In the genomic region with DNA sequence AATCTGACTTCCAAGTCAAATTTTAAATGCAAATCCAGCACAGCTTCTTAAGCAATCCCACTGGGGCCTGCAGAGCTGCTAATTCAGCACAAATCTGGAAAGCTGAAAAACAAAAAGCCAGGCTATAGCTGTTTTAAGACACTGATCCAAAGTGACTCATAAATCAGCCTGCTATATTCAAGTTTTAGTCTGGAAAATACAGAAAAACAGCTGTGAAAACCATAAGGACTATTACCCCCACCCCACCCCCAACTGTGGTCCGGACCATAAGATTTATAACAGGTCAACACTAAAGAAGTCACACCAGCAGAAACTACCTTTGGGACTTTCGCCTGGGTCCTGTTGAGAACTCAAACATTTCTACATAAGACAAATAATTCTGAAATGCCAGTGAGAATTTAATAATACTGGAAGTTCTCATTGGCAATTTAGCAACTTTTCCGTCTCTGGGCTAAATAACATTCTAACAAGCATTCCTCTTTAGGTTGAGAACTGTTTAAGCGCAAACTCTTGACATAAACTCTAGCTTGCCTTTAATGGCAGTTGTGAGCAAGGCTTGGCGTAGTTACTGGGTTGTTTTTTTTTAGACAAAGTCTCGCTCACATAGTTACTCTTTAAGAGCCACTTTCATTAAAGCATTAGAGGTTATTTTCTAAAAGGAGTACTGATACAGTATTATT, we compare ENCODE assay signal across 1 cellular context.
TF ChIP-seq lines count a peak whose summit lies in the region.

No MANE protein-coding gene starts in this region.

TF ChIP-seq in HEK293, 187 proteins besides CTCF, POLR2A, EP300 and RAD21 (continued from another document and continues in another):
- TF ChIP-seq ZNF350 (tag by site-specific recombination; IDR thresholded peaks at IDR 0.05) (no peak), ZNF707 (tag by site-specific recombination; IDR thresholded peaks at IDR 0.05) (no peak), ZNF354C (tag by site-specific recombination; IDR thresholded peaks at IDR 0.05; ENCODE audit: borderline replicate concordance, low read depth) (no peak), WT1 (tag by site-specific recombination; IDR thresholded peaks at IDR 0.05) (0 out of 2 replicates have a peak, but pooled peaks have one; percentile 13), ZNF624 (tag by site-specific recombination; IDR thresholded peaks at IDR 0.05) (no peak), ZNF169 (tag by site-specific recombination; IDR thresholded peaks at IDR 0.05) (no peak), ZNF175 (tag by site-specific recombination; IDR thresholded peaks at IDR 0.05) (no peak), SP3 (tag by site-specific recombination; IDR thresholded peaks at IDR 0.05) (no peak), ZNF138 (tag by site-specific recombination; IDR thresholded peaks at IDR 0.05; ENCODE audit: borderline replicate concordance) (no peak), ZNF214 (tag by site-specific recombination; IDR thresholded peaks at IDR 0.05; ENCODE audit: borderline replicate concordance) (no peak), ZNF248 (tag by site-specific recombination; IDR thresholded peaks at IDR 0.05) (no peak), ZNF560 (tag by site-specific recombination; IDR thresholded peaks at IDR 0.05; ENCODE audit: borderline replicate concordance) (no peak), SP7 (tag by site-specific recombination; IDR thresholded peaks at IDR 0.05) (no peak), ZFP37 (tag by site-specific recombination; IDR thresholded peaks at IDR 0.05) (no peak), ZNF596 (tag by site-specific recombination; IDR thresholded peaks at IDR 0.05) (no peak), TRIM28 (IDR thresholded peaks at IDR 0.05; ENCODE audit: borderline replicate concordance, low read length) (no peak), ZNF843 (tag by site-specific recombination; IDR thresholded peaks at IDR 0.05) (no peak), ZNF792 (tag by site-specific recombination; IDR thresholded peaks at IDR 0.05) (no peak), ZNF202 (tag by site-specific recombination; IDR thresholded peaks at IDR 0.05; ENCODE audit: borderline replicate concordance) (no peak), ZNF837 (tag by site-specific recombination; IDR thresholded peaks at IDR 0.05) (no peak), MEIS1 (CRISPR knock-in tag; IDR thresholded peaks at IDR 0.05; ENCODE audit: borderline replicate concordance) (no peak), ZIC2 (tag by site-specific recombination; IDR thresholded peaks at IDR 0.05) (peak; percentile 64), ZNF473 (tag by site-specific recombination; IDR thresholded peaks at IDR 0.05) (no peak), ZNF558 (tag by site-specific recombination; IDR thresholded peaks at IDR 0.05) (no peak), ZNF211 (tag by site-specific recombination; IDR thresholded peaks at IDR 0.05; ENCODE audit: low read depth) (no peak), ZNF529 (tag by site-specific recombination; IDR thresholded peaks at IDR 0.05; ENCODE audit: insufficient replicate concordance) (no peak), ZNF121 (tag by site-specific recombination; IDR thresholded peaks at IDR 0.05) (no peak), SP2 (tag by site-specific recombination; IDR thresholded peaks at IDR 0.05) (no peak), ZNF530 (tag by site-specific recombination; IDR thresholded peaks at IDR 0.05; ENCODE audit: low read depth) (no peak), ZNF335 (tag by site-specific recombination; conservative IDR thresholded peaks at IDR 0.05) (peak; percentile 71), ZNF221 (tag by site-specific recombination; IDR thresholded peaks at IDR 0.05; ENCODE audit: borderline replicate concordance) (no peak), ZNF621 (tag by site-specific recombination; IDR thresholded peaks at IDR 0.05) (no peak), ZNF76 (tag by site-specific recombination; IDR thresholded peaks at IDR 0.05; ENCODE audit: borderline replicate concordance, low read depth) (no peak), OVOL3 (tag by site-specific recombination; IDR thresholded peaks at IDR 0.05) (no peak), FEZF1 (tag by site-specific recombination; IDR thresholded peaks at IDR 0.05) (no peak)
- TF ChIP-seq, protein P1, sequence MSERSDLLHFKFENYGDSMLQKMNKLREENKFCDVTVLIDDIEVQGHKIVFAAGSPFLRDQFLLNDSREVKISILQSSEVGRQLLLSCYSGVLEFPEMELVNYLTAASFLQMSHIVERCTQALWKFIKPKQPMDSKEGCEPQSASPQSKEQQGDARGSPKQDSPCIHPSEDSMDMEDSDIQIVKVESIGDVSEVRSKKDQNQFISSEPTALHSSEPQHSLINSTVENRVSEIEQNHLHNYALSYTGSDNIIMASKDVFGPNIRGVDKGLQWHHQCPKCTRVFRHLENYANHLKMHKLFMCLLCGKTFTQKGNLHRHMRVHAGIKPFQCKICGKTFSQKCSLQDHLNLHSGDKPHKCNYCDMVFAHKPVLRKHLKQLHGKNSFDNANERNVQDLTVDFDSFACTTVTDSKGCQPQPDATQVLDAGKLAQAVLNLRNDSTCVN (tag by site-specific recombination; optimal IDR thresholded peaks at IDR 0.05), result no peak
- TF ChIP-seq, protein P2, sequence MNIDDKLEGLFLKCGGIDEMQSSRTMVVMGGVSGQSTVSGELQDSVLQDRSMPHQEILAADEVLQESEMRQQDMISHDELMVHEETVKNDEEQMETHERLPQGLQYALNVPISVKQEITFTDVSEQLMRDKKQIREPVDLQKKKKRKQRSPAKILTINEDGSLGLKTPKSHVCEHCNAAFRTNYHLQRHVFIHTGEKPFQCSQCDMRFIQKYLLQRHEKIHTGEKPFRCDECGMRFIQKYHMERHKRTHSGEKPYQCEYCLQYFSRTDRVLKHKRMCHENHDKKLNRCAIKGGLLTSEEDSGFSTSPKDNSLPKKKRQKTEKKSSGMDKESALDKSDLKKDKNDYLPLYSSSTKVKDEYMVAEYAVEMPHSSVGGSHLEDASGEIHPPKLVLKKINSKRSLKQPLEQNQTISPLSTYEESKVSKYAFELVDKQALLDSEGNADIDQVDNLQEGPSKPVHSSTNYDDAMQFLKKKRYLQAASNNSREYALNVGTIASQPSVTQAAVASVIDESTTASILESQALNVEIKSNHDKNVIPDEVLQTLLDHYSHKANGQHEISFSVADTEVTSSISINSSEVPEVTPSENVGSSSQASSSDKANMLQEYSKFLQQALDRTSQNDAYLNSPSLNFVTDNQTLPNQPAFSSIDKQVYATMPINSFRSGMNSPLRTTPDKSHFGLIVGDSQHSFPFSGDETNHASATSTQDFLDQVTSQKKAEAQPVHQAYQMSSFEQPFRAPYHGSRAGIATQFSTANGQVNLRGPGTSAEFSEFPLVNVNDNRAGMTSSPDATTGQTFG (tag by site-specific recombination; IDR thresholded peaks at IDR 0.05; ENCODE audit: borderline replicate concordance), result no peak
- TF ChIP-seq, protein P3, sequence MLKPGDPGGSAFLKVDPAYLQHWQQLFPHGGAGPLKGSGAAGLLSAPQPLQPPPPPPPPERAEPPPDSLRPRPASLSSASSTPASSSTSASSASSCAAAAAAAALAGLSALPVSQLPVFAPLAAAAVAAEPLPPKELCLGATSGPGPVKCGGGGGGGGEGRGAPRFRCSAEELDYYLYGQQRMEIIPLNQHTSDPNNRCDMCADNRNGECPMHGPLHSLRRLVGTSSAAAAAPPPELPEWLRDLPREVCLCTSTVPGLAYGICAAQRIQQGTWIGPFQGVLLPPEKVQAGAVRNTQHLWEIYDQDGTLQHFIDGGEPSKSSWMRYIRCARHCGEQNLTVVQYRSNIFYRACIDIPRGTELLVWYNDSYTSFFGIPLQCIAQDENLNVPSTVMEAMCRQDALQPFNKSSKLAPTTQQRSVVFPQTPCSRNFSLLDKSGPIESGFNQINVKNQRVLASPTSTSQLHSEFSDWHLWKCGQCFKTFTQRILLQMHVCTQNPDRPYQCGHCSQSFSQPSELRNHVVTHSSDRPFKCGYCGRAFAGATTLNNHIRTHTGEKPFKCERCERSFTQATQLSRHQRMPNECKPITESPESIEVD (tag by site-specific recombination; IDR thresholded peaks at IDR 0.05), result peak; percentile 90
- TF ChIP-seq, protein P4, sequence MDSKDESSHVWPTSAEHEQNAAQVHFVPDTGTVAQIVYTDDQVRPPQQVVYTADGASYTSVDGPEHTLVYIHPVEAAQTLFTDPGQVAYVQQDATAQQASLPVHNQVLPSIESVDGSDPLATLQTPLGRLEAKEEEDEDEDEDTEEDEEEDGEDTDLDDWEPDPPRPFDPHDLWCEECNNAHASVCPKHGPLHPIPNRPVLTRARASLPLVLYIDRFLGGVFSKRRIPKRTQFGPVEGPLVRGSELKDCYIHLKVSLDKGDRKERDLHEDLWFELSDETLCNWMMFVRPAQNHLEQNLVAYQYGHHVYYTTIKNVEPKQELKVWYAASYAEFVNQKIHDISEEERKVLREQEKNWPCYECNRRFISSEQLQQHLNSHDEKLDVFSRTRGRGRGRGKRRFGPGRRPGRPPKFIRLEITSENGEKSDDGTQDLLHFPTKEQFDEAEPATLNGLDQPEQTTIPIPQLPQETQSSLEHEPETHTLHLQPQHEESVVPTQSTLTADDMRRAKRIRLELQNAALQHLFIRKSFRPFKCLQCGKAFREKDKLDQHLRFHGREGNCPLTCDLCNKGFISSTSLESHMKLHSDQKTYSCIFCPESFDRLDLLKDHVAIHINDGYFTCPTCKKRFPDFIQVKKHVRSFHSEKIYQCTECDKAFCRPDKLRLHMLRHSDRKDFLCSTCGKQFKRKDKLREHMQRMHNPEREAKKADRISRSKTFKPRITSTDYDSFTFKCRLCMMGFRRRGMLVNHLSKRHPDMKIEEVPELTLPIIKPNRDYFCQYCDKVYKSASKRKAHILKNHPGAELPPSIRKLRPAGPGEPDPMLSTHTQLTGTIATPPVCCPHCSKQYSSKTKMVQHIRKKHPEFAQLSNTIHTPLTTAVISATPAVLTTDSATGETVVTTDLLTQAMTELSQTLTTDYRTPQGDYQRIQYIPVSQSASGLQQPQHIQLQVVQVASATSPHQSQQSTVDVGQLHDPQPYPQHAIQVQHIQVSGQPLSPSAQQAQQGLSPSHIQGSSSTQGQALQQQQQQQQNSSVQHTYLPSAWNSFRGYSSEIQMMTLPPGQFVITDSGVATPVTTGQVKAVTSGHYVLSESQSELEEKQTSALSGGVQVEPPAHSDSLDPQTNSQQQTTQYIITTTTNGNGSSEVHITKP (tag by site-specific recombination; IDR thresholded peaks at IDR 0.05), result peak; percentile 67
- TF ChIP-seq, protein P5, sequence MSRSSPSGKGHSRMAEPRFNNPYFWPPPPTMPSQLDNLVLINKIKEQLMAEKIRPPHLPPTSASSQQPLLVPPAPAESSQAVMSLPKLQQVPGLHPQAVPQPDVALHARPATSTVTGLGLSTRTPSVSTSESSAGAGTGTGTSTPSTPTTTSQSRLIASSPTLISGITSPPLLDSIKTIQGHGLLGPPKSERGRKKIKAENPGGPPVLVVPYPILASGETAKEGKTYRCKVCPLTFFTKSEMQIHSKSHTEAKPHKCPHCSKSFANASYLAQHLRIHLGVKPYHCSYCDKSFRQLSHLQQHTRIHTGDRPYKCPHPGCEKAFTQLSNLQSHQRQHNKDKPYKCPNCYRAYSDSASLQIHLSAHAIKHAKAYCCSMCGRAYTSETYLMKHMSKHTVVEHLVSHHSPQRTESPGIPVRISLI (tag by site-specific recombination; IDR thresholded peaks at IDR 0.05), result no peak
- TF ChIP-seq, protein P6, sequence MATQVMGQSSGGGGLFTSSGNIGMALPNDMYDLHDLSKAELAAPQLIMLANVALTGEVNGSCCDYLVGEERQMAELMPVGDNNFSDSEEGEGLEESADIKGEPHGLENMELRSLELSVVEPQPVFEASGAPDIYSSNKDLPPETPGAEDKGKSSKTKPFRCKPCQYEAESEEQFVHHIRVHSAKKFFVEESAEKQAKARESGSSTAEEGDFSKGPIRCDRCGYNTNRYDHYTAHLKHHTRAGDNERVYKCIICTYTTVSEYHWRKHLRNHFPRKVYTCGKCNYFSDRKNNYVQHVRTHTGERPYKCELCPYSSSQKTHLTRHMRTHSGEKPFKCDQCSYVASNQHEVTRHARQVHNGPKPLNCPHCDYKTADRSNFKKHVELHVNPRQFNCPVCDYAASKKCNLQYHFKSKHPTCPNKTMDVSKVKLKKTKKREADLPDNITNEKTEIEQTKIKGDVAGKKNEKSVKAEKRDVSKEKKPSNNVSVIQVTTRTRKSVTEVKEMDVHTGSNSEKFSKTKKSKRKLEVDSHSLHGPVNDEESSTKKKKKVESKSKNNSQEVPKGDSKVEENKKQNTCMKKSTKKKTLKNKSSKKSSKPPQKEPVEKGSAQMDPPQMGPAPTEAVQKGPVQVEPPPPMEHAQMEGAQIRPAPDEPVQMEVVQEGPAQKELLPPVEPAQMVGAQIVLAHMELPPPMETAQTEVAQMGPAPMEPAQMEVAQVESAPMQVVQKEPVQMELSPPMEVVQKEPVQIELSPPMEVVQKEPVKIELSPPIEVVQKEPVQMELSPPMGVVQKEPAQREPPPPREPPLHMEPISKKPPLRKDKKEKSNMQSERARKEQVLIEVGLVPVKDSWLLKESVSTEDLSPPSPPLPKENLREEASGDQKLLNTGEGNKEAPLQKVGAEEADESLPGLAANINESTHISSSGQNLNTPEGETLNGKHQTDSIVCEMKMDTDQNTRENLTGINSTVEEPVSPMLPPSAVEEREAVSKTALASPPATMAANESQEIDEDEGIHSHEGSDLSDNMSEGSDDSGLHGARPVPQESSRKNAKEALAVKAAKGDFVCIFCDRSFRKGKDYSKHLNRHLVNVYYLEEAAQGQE (tag by site-specific recombination; IDR thresholded peaks at IDR 0.05), result no peak
- TF ChIP-seq, protein P7, sequence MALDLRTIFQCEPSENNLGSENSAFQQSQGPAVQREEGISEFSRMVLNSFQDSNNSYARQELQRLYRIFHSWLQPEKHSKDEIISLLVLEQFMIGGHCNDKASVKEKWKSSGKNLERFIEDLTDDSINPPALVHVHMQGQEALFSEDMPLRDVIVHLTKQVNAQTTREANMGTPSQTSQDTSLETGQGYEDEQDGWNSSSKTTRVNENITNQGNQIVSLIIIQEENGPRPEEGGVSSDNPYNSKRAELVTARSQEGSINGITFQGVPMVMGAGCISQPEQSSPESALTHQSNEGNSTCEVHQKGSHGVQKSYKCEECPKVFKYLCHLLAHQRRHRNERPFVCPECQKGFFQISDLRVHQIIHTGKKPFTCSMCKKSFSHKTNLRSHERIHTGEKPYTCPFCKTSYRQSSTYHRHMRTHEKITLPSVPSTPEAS (tag by site-specific recombination; IDR thresholded peaks at IDR 0.05), result no peak
- TF ChIP-seq, protein P8, sequence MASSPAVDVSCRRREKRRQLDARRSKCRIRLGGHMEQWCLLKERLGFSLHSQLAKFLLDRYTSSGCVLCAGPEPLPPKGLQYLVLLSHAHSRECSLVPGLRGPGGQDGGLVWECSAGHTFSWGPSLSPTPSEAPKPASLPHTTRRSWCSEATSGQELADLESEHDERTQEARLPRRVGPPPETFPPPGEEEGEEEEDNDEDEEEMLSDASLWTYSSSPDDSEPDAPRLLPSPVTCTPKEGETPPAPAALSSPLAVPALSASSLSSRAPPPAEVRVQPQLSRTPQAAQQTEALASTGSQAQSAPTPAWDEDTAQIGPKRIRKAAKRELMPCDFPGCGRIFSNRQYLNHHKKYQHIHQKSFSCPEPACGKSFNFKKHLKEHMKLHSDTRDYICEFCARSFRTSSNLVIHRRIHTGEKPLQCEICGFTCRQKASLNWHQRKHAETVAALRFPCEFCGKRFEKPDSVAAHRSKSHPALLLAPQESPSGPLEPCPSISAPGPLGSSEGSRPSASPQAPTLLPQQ (tag by site-specific recombination; IDR thresholded peaks at IDR 0.05), result peak; percentile 42; the same call in 1 of the 2 replicates
- TF ChIP-seq, protein P9, sequence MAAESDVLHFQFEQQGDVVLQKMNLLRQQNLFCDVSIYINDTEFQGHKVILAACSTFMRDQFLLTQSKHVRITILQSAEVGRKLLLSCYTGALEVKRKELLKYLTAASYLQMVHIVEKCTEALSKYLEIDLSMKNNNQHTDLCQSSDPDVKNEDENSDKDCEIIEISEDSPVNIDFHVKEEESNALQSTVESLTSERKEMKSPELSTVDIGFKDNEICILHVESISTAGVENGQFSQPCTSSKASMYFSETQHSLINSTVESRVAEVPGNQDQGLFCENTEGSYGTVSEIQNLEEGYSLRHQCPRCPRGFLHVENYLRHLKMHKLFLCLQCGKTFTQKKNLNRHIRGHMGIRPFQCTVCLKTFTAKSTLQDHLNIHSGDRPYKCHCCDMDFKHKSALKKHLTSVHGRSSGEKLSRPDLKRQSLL (tag by site-specific recombination; IDR thresholded peaks at IDR 0.05), result no peak
